ENCODE assay signal across 8 cellular contexts in the genomic region with DNA sequence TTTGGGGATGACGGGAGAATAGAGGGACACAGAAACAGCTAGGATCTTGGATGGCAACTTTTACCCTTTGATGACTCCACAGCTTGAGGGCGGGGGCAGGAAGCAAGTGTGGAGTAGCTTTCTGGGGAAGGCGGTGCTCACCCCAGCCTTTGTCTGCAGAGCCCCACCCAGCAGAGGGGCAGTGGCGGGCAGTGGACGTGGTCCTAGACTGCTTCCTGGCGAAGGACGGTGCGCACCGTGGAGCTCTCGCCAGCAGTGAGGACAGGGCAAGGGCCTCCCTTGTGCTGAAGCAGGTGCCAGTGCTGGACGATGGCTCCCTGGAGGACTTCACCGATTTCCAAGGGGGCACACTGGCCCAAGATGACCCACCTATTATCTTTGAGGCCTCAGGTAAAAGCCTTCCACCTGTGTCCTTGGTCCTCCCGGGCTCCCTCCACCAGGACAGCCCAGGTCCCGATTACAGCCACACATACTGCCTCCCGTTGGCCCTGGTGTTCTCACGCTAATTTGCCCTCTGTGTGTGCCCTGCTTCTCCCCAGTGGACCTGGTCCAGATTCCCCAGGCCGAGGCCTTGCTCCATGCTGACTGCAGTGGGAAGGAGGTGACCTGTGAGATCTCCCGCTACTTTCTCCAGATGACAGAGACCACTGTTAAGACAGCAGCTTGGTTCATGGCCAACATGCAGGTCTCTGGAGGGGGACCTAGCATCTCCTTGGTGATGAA. TPM values are rescaled to one million over a fixed set of nuclear protein-coding genes. Genes with fewer than 3 reads are reported as not detected.
DNase-seq lines count a peak whose midpoint lies in the region; ATAC-seq and TF ChIP-seq lines count a peak whose summit lies in the region.

No MANE protein-coding gene starts in this region.

- H3K9ac ChIP-seq in Karpas-422 (ENCODE audit: low read length) (peak overlapping the region; percentile 95), mucosa of stomach (ENCODE audit: low read length) (peak overlapping the region; percentile 95)

- no peaks in the 10 kb centered on the region for H3K9me2 ChIP-seq in Karpas-422 (replicated peaks; ENCODE audit: insufficient read depth, low read length)

- H3K79me2 ChIP-seq in Karpas-422 (ENCODE audit: low read length): peaks cover 1% of the 10 kb centered on the region

- H3K4me2 ChIP-seq in Karpas-422 (ENCODE audit: low read depth, low read length, poor library complexity, severe bottlenecking): peak overlapping the region; percentile 96

- H3K4me3 ChIP-seq in AG09309 (ENCODE audit: control insufficient read depth, low read depth, low read length) (peak overlapping the region; percentile 85), Karpas-422 (ENCODE audit: low read length) (peak overlapping the region; percentile 68; the same call in 1 of the 2 replicates), choroid plexus epithelial cell (ENCODE audit: low read depth, low read length) (peak overlapping the region; percentile 74), mucosa of stomach (ENCODE audit: low read length) (peak overlapping the region; percentile 80)

- TF ChIP-seq CTCF in AG09309 (IDR thresholded peaks at IDR 0.05; ENCODE audit: control insufficient read depth, insufficient read depth, low read depth, low read length, missing control alignments): no peak
- no peak for TF ChIP-seq CTCF in choroid plexus epithelial cell (conservative IDR thresholded peaks at IDR 0.05; ENCODE audit: low read depth, low read length)

- intact Hi-C loops in sciatic nerve (cut with DNase I): no loop called here

- H3K4me1 ChIP-seq in Karpas-422 (ENCODE audit: low read length): peaks cover 40% of the 10 kb centered on the region
- H3K4me1 ChIP-seq in mucosa of stomach (ENCODE audit: control insufficient read depth, insufficient read depth, low read length): peaks cover 22% of the 10 kb centered on the region

- H3K27me3 ChIP-seq in Karpas-422 (ENCODE audit: low read length) (no peaks in the 10 kb centered on the region), mucosa of stomach (ENCODE audit: control insufficient read depth, insufficient read depth, low read length) (no peaks in the 10 kb centered on the region)

- H3K36me3 ChIP-seq in Karpas-422 (ENCODE audit: insufficient read depth, low read length): peaks cover 5% of the 10 kb centered on the region; the same call in 1 of the 2 replicates
- H3K36me3 ChIP-seq in mucosa of stomach (ENCODE audit: control insufficient read depth, insufficient read depth, low read length): peaks cover 14% of the 10 kb centered on the region

- no peak for ATAC-seq in sciatic nerve

- peak overlapping the region; percentile 100 for H3K27ac ChIP-seq in Karpas-422 (ENCODE audit: low read length)

- DNase-seq in AG09309 (ENCODE audit: low read depth): no peak
- peak; percentile 40 for DNase-seq in Karpas-422
- DNase-seq in choroid plexus epithelial cell (ENCODE audit: low read depth): no peak
- DNase-seq in sciatic nerve (ENCODE audit: low spot score): no peak
- DNase-seq in EL: no peak
- DNase-seq in KG1 (lab: John Stamatoyannopoulos, UW): no peak
- no peak for DNase-seq in medulla oblongata (ENCODE audit: extremely low spot score)

- H2AFZ ChIP-seq in Karpas-422 (ENCODE audit: low read length): no peak overlapping the region

- no peaks in the 10 kb centered on the region for H4K20me1 ChIP-seq in Karpas-422 (ENCODE audit: insufficient read depth, low read depth, low read length)

- no peaks in the 10 kb centered on the region for H3K9me3 ChIP-seq in Karpas-422 (ENCODE audit: low read length)
- no peaks in the 10 kb centered on the region for H3K9me3 ChIP-seq in mucosa of stomach (ENCODE audit: control insufficient read depth, low read length)

RNA-seq across cellular contexts. Expression of a gene that starts 1.2 kb away (rescaled TPM):
- 6.1 and 11.2 TPM in 2 replicates for total RNA-seq in Karpas-422 (2014; rRNA removed; shearing (Covaris generic); ENCODE audit: low replicate concordance)
- total RNA-seq in sciatic nerve: 23.5 TPM

RNA-seq across cellular contexts. Expression of a gene that starts 8.3 kb away (rescaled TPM):
- 155 and 203 TPM in 2 replicates for total RNA-seq in Karpas-422 (2014; rRNA removed; shearing (Covaris generic); ENCODE audit: low replicate concordance)
- total RNA-seq in sciatic nerve: 0.58 TPM

RNA-seq across cellular contexts. Expression of a gene that starts 17.4 kb away (rescaled TPM):
- 528 and 555 TPM in 2 replicates for total RNA-seq in Karpas-422 (2014; rRNA removed; shearing (Covaris generic); ENCODE audit: low replicate concordance)
- total RNA-seq in sciatic nerve: 19.9 TPM

RNA-seq across cellular contexts. Expression of a gene that starts 40.0 kb away (rescaled TPM):
- 171 and 201 TPM in 2 replicates for total RNA-seq in Karpas-422 (2014; rRNA removed; shearing (Covaris generic); ENCODE audit: low replicate concordance)
- 117 TPM for total RNA-seq in sciatic nerve

RNA-seq across cellular contexts. Expression of a gene that starts 40.8 kb away (rescaled TPM):
- total RNA-seq in Karpas-422 (2014; rRNA removed; shearing (Covaris generic); ENCODE audit: low replicate concordance): 103 and 124 TPM in 2 replicates
- 21.3 TPM for total RNA-seq in sciatic nerve

Comparison
In these comparisons a context has a peak if more than half of its experiments do, and no peak if none do; other contexts are left out.
1. RNA of a gene that starts 8.3 kb away (total RNA-seq): 155 to 203 TPM in Karpas-422; 0.58 TPM in sciatic nerve (single experiment); every median in the first group is over 10 times any median in the second.
2. RNA of a gene that starts 17.4 kb away (total RNA-seq): 528 to 555 TPM in Karpas-422; 19.9 TPM in sciatic nerve (single experiment); every median in the first group is over 10 times any median in the second.
3. Peak in every context shown above with its lines, with median percentiles within 50 percentile points of each other: H3K4me3 ChIP-seq.